8 cellular contexts compared by ENCODE assay signal in genomic region chr19:45645631-45646344, GRCh38. TPM values are rescaled to one million over a fixed set of nuclear protein-coding genes. Genes with fewer than 3 reads are reported as not detected.
DNase-seq lines count a peak whose midpoint lies in the region; ATAC-seq lines count a peak whose summit lies in the region.

No MANE protein-coding gene starts in this region.

- DNase-seq in DMS153 treated with DMSO at 0.1 percent for 48 hours (lab: John Stamatoyannopoulos, UW; ENCODE audit: unreplicated experiment) (peak; percentile 71), NCI-H446 treated with DMSO at 0.1 percent for 48 hours (lab: John Stamatoyannopoulos, UW) (peak; percentile 91), dedifferentiated amniotic fluid mesenchymal stem cell (ENCODE audit: extremely low spot score) (peak; percentile 83), left lobe of liver (ENCODE audit: low spot score) (no peak)
- DNase-seq in activated CD4-positive, alpha-beta T cell treated with anti-CD3 and anti-CD28 coated beads, Interleukin-2, amount 50 U/mL, for 1 hour: peak; percentile 68
- peak; percentile 56 for DNase-seq in stimulated activated CD4-positive, alpha-beta T cell treated with anti-CD3 and anti-CD28 coated beads, Interleukin-2, amount 100 ng/mL, for 4 hours (ENCODE audit: low read depth)

- ATAC-seq in HG02642 (IDR thresholded peaks at IDR 0.05; ENCODE audit: poor library complexity, unreplicated experiment) (peak; percentile 37), left lobe of liver (peak; percentile 13), HG02938 (IDR thresholded peaks at IDR 0.05; ENCODE audit: unreplicated experiment) (no peak)

RNA-seq across cellular contexts. Expression of gene EML2, which starts 6.6 kb away (rescaled TPM):
- 17.9 TPM for total RNA-seq in left lobe of liver

RNA-seq across cellular contexts. Expression of gene GIPR, which starts 22.2 kb away (rescaled TPM):
- total RNA-seq in left lobe of liver: 0.18 TPM

RNA-seq across cellular contexts. Expression of gene GPR4, which starts 43.8 kb away (rescaled TPM):
- 1.2 TPM for total RNA-seq in left lobe of liver

RNA-seq across cellular contexts. Expression of gene SNRPD2, which starts 46.0 kb away (rescaled TPM):
- 91.2 TPM for total RNA-seq in left lobe of liver

RNA-seq across cellular contexts. Expression of gene QPCTL, which starts 46.7 kb away (rescaled TPM):
- total RNA-seq in left lobe of liver: 7.8 TPM
